Comparison of ENCODE assay signal across 9 cellular contexts in the genomic region with DNA sequence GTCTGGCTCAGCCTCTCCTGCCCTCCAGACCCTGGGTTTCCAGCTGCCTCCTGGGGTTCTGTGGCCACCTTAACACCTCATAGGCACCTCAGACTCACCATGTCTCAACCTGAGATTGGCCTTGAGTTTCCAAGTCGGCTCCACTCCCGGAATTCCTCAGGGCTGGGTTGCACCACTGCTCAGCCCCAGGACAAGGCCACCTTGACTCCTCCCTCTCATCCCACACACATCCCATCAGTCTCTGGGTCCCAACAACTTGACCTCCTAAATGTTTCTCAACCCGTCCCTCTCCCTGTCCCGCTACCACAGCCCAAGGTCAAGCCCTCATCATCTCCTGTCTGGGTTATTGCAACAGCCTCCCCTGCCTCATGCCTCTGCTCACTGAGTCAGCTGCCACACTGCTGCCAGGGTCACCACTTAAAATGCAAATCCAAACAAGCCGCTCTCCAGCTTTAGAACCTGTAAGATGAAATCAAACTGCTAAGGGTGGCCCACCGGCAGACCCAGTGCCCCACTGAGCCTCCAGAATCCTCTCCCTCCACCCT.
DNase-seq lines count a peak whose midpoint lies in the region; ATAC-seq and TF ChIP-seq lines count a peak whose summit lies in the region.
"Had no signal": no experiment of that assay in that cellular context is flagged by ENCODE, and none has a peak within 500 bp of the region (broad histone marks: within the 10 kb centered on the region; RNA-seq: fewer than 3 reads in every experiment).

No MANE protein-coding gene starts in this region.

- peak overlapping the region; percentile 4 for H3K4me3 Mint-ChIP-seq in stimulated activated effector memory CD8-positive, alpha-beta T cell treated with anti-CD3 and anti-CD28 coated beads, Interleukin-12 subunit alpha, Interleukin-12 subunit beta, amount 100 ng/mL, for 72 hours
- H3K4me3 Mint-ChIP-seq in endothelial cell (ENCODE audit: unreplicated experiment): no peak overlapping the region

- no peak for ATAC-seq in stimulated activated effector memory CD8-positive, alpha-beta T cell treated with anti-CD3 and anti-CD28 coated beads, Interleukin-12 subunit alpha, Interleukin-12 subunit beta, amount 100 ng/mL, for 72 hours
- ATAC-seq in HG03196 (IDR thresholded peaks at IDR 0.05; ENCODE audit: unreplicated experiment): no peak
- ATAC-seq in GM19023 (IDR thresholded peaks at IDR 0.05; ENCODE audit: unreplicated experiment): no peak

- peaks cover 65% of the 10 kb centered on the region for H3K4me1 Mint-ChIP-seq in stimulated activated effector memory CD8-positive, alpha-beta T cell treated with anti-CD3 and anti-CD28 coated beads, Interleukin-12 subunit alpha, Interleukin-12 subunit beta, amount 100 ng/mL, for 72 hours
- H3K4me1 Mint-ChIP-seq in endothelial cell (ENCODE audit: unreplicated experiment): peaks cover 33% of the 10 kb centered on the region

- H3K27me3 Mint-ChIP-seq in endothelial cell (ENCODE audit: unreplicated experiment): peaks cover 28% of the 10 kb centered on the region

- H3K9me3 Mint-ChIP-seq in stimulated activated effector memory CD8-positive, alpha-beta T cell treated with anti-CD3 and anti-CD28 coated beads, Interleukin-12 subunit alpha, Interleukin-12 subunit beta, amount 100 ng/mL, for 72 hours: no peaks in the 10 kb centered on the region
- no peaks in the 10 kb centered on the region for H3K9me3 Mint-ChIP-seq in endothelial cell (ENCODE audit: unreplicated experiment)

- H3K27ac Mint-ChIP-seq in stimulated activated effector memory CD8-positive, alpha-beta T cell treated with anti-CD3 and anti-CD28 coated beads, Interleukin-12 subunit alpha, Interleukin-12 subunit beta, amount 100 ng/mL, for 72 hours: peak overlapping the region; percentile 99
- H3K27ac Mint-ChIP-seq in endothelial cell (ENCODE audit: unreplicated experiment): no peak overlapping the region

- H3K36me3 Mint-ChIP-seq in stimulated activated effector memory CD8-positive, alpha-beta T cell treated with anti-CD3 and anti-CD28 coated beads, Interleukin-12 subunit alpha, Interleukin-12 subunit beta, amount 100 ng/mL, for 72 hours: peaks cover 14% of the 10 kb centered on the region
- H3K36me3 Mint-ChIP-seq in endothelial cell (ENCODE audit: low read depth, unreplicated experiment): peaks cover 3% of the 10 kb centered on the region

- peak; percentile 38 for DNase-seq in NK-92 treated with Interleukin-12 subunit alpha and Interleukin-12 subunit beta, amount 100 ng/mL, for 24 hours (lab: John Stamatoyannopoulos, UW)
- DNase-seq in NK-92 (lab: John Stamatoyannopoulos, UW; ENCODE audit: unreplicated experiment): no peak
- DNase-seq in T1000 (lab: John Stamatoyannopoulos, UW): peak; percentile 75
- DNase-seq in glomerular visceral epithelial cell (ENCODE audit: extremely low spot score): peak; percentile 78
- no peak for DNase-seq in stimulated activated effector memory CD8-positive, alpha-beta T cell treated with anti-CD3 and anti-CD28 coated beads, Interleukin-12 subunit alpha, Interleukin-12 subunit beta, amount 100 ng/mL, for 72 hours (ENCODE audit: low spot score in 2 of 2)
- no peak for DNase-seq in endothelial cell (ENCODE audit: low spot score)
- DNase-seq: NCI-H1417 treated with DMSO at 0.1 percent for 48 hours had no signal

- no peak for TF ChIP-seq CTCF in endothelial cell (IDR thresholded peaks at IDR 0.05; ENCODE audit: unreplicated experiment)

Comparison
In these comparisons a context has a peak if more than half of its experiments do, and no peak if none do; other contexts are left out.
1. DNase-seq: peak in NK-92 treated with Interleukin-12 subunit alpha and Interleukin-12 subunit beta, amount 100 ng/mL, for 24 hours (single experiment), T1000 (single experiment) and glomerular visceral epithelial cell (single experiment); none in NK-92 (single experiment), stimulated activated effector memory CD8-positive, alpha-beta T cell treated with anti-CD3 and anti-CD28 coated beads, Interleukin-12 subunit alpha, Interleukin-12 subunit beta, amount 100 ng/mL, for 72 hours (0 of 2) and endothelial cell (single experiment).